Comparison of ENCODE assay signal across 16 cellular contexts in the genomic region with DNA sequence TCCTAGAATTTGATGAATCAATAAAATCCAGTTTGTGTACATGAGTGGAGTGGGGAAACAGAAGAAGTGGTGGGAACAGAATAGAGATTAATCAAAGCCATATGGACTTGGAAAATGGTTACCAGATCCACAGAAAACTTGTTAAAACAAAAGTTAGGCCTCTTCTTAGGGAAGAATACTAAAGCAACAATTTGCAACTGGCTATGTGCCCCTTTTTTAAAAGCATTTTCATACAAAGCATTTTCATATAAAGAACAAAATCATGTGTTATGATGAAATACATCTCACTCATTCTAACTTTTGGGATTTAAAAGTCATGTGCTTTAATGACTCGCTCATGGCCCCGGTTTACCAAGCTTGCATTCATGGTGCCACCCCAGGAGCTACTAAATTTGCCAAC.
DNase-seq lines count a peak whose midpoint lies in the region; ATAC-seq and TF ChIP-seq lines count a peak whose summit lies in the region.
"Had no signal": no experiment of that assay in that cellular context is flagged by ENCODE, and none has a peak within 500 bp of the region (broad histone marks: within the 10 kb centered on the region; RNA-seq: fewer than 3 reads in every experiment).

No MANE protein-coding gene starts in this region.

- peaks cover 13% of the 10 kb centered on the region for H3K79me2 ChIP-seq in hepatocyte

- no peak for TF ChIP-seq CTCF in HFF-Myc (IDR thresholded peaks at IDR 0.05; ENCODE audit: low read depth, low read length, missing control alignments)
- no peak for TF ChIP-seq CTCF in breast epithelium (IDR thresholded peaks at IDR 0.05)
- TF ChIP-seq CTCF in hepatocyte (IDR thresholded peaks at IDR 0.05; ENCODE audit: poor library complexity): no peak
- no peak for TF ChIP-seq CTCF in suprapubic skin (IDR thresholded peaks at IDR 0.05)

- H4K20me1 ChIP-seq in hepatocyte (ENCODE audit: insufficient read depth, poor library complexity, severe bottlenecking): no peaks in the 10 kb centered on the region

- H3K9me3 ChIP-seq in breast epithelium (no peaks in the 10 kb centered on the region), hepatocyte (ENCODE audit: low read depth) (no peaks in the 10 kb centered on the region), suprapubic skin (no peaks in the 10 kb centered on the region)
- H3K9me3 ChIP-seq: BE2C had no signal

- 65% methylated on average over 2 of the region's 2 CpGs for WGBS in hepatocyte (ENCODE audit: low lambda C conversion rate, missing lambda C conversion rate)
- 67% methylated on average over 2 of the region's 2 CpGs for WGBS in suprapubic skin

- no peaks in the 10 kb centered on the region for H3K36me3 ChIP-seq in breast epithelium
- no peaks in the 10 kb centered on the region for H3K36me3 ChIP-seq in hepatocyte (replicated peaks; ENCODE audit: insufficient read depth, low read depth)
- H3K36me3 ChIP-seq in suprapubic skin: no peaks in the 10 kb centered on the region
- H3K36me3 ChIP-seq: BE2C had no signal

- no peak overlapping the region for H2AFZ ChIP-seq in hepatocyte

- DNase-seq in HFF-Myc (ENCODE audit: extremely low read depth, low read depth): peak; percentile 4
- DNase-seq in breast epithelium (ENCODE audit: low spot score in 2 of 2): no peak
- no peak for DNase-seq in hepatocyte (ENCODE audit: low spot score)
- no peak for DNase-seq in suprapubic skin (ENCODE audit: low spot score in 2 of 2)
- DNase-seq in activated CD4-positive, alpha-beta T cell treated with anti-CD3 and anti-CD28 coated beads for 4 hours: no peak
- no peak for DNase-seq in NCI-H82 treated with DMSO at 0.1 percent for 48 hours (lab: John Stamatoyannopoulos, UW; ENCODE audit: unreplicated experiment)
- DNase-seq: BE2C; CD4-positive, alpha-beta T cell; H9; Karpas-422; MM.1S; NCI-H187; NCI-H446; NK-92 treated with Interleukin-12 subunit alpha and Interleukin-12 subunit beta, amount 100 ng/mL, for 24 hours had no signal

- ATAC-seq in GM19324 (IDR thresholded peaks at IDR 0.05; ENCODE audit: low FRiP score, unreplicated experiment): no peak

- peak overlapping the region; percentile 40 to 44 for H3K27ac ChIP-seq in breast epithelium
- H3K27ac ChIP-seq in hepatocyte: peak overlapping the region; percentile 50
- H3K27ac ChIP-seq in suprapubic skin: peak overlapping the region; percentile 45
- H3K27ac ChIP-seq: RWPE1 had no signal

- intact Hi-C loops in breast epithelium (cut with DNase I; ENCODE audit: low total_unique reads): loop anchor here (2.0 kb wide), 1 partner anchor 41 kb away; no protein-coding TSS in a partner anchor

- peak overlapping the region; percentile 43 for H3K4me2 ChIP-seq in hepatocyte

- no peak for TF ChIP-seq EP300 in suprapubic skin (IDR thresholded peaks at IDR 0.05)

- TF ChIP-seq POLR2A in breast epithelium (IDR thresholded peaks at IDR 0.05) (no peak), suprapubic skin (IDR thresholded peaks at IDR 0.05) (no peak)

- H3K4me1 ChIP-seq in breast epithelium (peaks cover 0 to 1% of the 10 kb centered on the region in 2 donors), hepatocyte (ENCODE audit: insufficient read depth) (peaks cover 20% of the 10 kb centered on the region), suprapubic skin (peaks cover 32% of the 10 kb centered on the region)

- H3K27me3 ChIP-seq in breast epithelium: no peaks in the 10 kb centered on the region
- H3K27me3 ChIP-seq in hepatocyte: no peaks in the 10 kb centered on the region
- no peaks in the 10 kb centered on the region for H3K27me3 ChIP-seq in suprapubic skin
- H3K27me3 ChIP-seq: BE2C had no signal

- H3K4me3 ChIP-seq in HFF-Myc (replicated peaks; ENCODE audit: low read depth, low read length) (no peak overlapping the region), breast epithelium (no peak overlapping the region), hepatocyte (no peak overlapping the region), suprapubic skin (no peak overlapping the region)

- H3K9me2 ChIP-seq in hepatocyte (replicated peaks; ENCODE audit: insufficient read depth): no peaks in the 10 kb centered on the region
